In the genomic region with DNA sequence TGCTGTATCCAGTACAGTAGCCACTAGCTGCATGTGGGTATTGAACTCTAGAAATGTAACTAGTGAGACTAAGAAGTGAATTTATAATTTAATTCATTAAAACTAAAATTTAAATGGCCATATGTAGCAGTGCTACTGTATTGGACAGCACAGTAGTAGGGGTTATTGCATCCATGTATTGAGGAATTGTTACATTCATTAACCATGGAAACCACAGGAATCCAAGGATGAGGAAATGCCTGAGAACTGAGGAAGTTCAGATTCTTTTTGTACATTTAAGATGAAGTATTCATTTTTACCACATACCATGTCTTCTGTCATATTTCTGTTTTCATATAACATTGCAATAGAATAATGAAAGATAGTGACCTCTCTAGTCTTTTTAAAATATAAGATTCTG, we compare ENCODE assay signal across 9 cellular contexts.
DNase-seq lines count a peak whose midpoint lies in the region; ATAC-seq and TF ChIP-seq lines count a peak whose summit lies in the region.
"Had no signal": no experiment of that assay in that cellular context is flagged by ENCODE, and none has a peak within 500 bp of the region (broad histone marks: within the 10 kb centered on the region; RNA-seq: fewer than 3 reads in every experiment).

No MANE protein-coding gene starts in this region.

- H4K20me1 ChIP-seq in OCI-LY1 (ENCODE audit: insufficient read depth, low read length), result no peaks in the 10 kb centered on the region; the same call in 1 of the 2 replicates

- ATAC-seq in GM21515 (IDR thresholded peaks at IDR 0.05; ENCODE audit: unreplicated experiment), result no peak

- H3K36me3 ChIP-seq in GM06990 (ENCODE audit: control insufficient read depth, insufficient read depth, low read length), result peaks cover 3% of the 10 kb centered on the region
- H3K36me3 ChIP-seq in OCI-LY1 (ENCODE audit: insufficient read depth, low read length), result peaks cover 62% of the 10 kb centered on the region
- peaks cover 4 to 11% of the 10 kb centered on the region in 2 donors for H3K36me3 ChIP-seq in duodenal mucosa (ENCODE audit: control insufficient read depth in 1 of 2, insufficient read depth in 2 of 2, low read length in 2 of 2)

- no peaks in the 10 kb centered on the region for H3K27me3 ChIP-seq in GM06990 (replicated peaks; ENCODE audit: control insufficient read depth, insufficient read depth, low read length)
- no peaks in the 10 kb centered on the region for H3K27me3 ChIP-seq in OCI-LY1 (ENCODE audit: insufficient read depth, low read length)
- H3K27me3 ChIP-seq in duodenal mucosa (ENCODE audit: control insufficient read depth in 1 of 2, insufficient read depth in 2 of 2, low read length in 2 of 2), result no peaks in the 10 kb centered on the region

- no peak overlapping the region for H3K27ac ChIP-seq in OCI-LY1 (ENCODE audit: low read depth, low read length, poor library complexity, severe bottlenecking)
- no peak overlapping the region for H3K27ac ChIP-seq in duodenal mucosa (ENCODE audit: low read depth, low read length)

- H3K4me2 ChIP-seq in OCI-LY1 (ENCODE audit: low read length), result peak overlapping the region; percentile 87

- no peak for TF ChIP-seq CTCF in GM06990 (IDR thresholded peaks at IDR 0.05; ENCODE audit: insufficient read depth, low read length, poor library complexity, severe bottlenecking)
- no peak for TF ChIP-seq CTCF in OCI-LY1 (IDR thresholded peaks at IDR 0.05; ENCODE audit: low read length)

- H3K4me1 ChIP-seq in OCI-LY1 (ENCODE audit: insufficient read depth, low read length, severe bottlenecking) (peaks cover 36% of the 10 kb centered on the region), duodenal mucosa (ENCODE audit: control insufficient read depth in 1 of 2, insufficient read depth in 2 of 2, low read length in 2 of 2) (peaks cover 5 to 21% of the 10 kb centered on the region in 2 donors)

- H3K9me2 ChIP-seq in OCI-LY1 (ENCODE audit: low read depth, low read length), result no peaks in the 10 kb centered on the region

- H3K79me2 ChIP-seq in OCI-LY1 (ENCODE audit: insufficient read depth, low read length), result peaks cover 76% of the 10 kb centered on the region

- no peaks in the 10 kb centered on the region for H3F3A ChIP-seq in OCI-LY1 (ENCODE audit: insufficient read depth, low read length)

- H2AFZ ChIP-seq in OCI-LY1 (ENCODE audit: low read length), result no peak overlapping the region

- peak overlapping the region; percentile 85 for H3K4me3 ChIP-seq in GM06990 (replicated peaks; ENCODE audit: low read depth, low read length)
- H3K4me3 ChIP-seq in OCI-LY1 (ENCODE audit: low read depth, low read length, poor library complexity, severe bottlenecking), result peak overlapping the region; percentile 86
- H3K4me3 ChIP-seq in duodenal mucosa (ENCODE audit: low read depth in 1 of 2, low read length in 2 of 2), result peak overlapping the region; percentile 97 to 99

- DNase-seq in GM06990 (ENCODE audit: extremely low read depth, insufficient read length) (no peak), non-pigmented ciliary epithelial cell (ENCODE audit: low read depth) (peak; percentile 73), NCI-H446 treated with DMSO at 0.1 percent for 48 hours (lab: John Stamatoyannopoulos, UW) (no peak), pons (ENCODE audit: low spot score) (no peak), C1 segment of cervical spinal cord (lab: John Stamatoyannopoulos, UW) (no peak)
- DNase-seq: activated CD8-positive, alpha-beta memory T cell treated with anti-CD3 and anti-CD28 coated beads for 24 hours had no signal

- H3K9ac ChIP-seq in OCI-LY1 (ENCODE audit: low read length), result peak overlapping the region; percentile 96
- H3K9ac ChIP-seq in duodenal mucosa (ENCODE audit: low read depth in 1 of 2, low read length in 2 of 2), result peak overlapping the region in 1 of 2 donors; percentile 89

- H3K9me3 ChIP-seq in OCI-LY1 (ENCODE audit: low read length) (peaks cover 19% of the 10 kb centered on the region), duodenal mucosa (ENCODE audit: control insufficient read depth in 1 of 2, low read length in 2 of 2) (no peaks in the 10 kb centered on the region)
